Comparison of ENCODE assay signal across 8 cellular contexts in genomic region chr6:31897612-31898199, GRCh38. TPM values are rescaled to one million over a fixed set of nuclear protein-coding genes. Genes with fewer than 3 reads are reported as not detected.
DNase-seq lines count a peak whose midpoint lies in the region; ATAC-seq and TF ChIP-seq lines count a peak whose summit lies in the region.

Gene EHMT2, minus strand, starts transcription at chr6:31897698. Its CDS starts 21 bp downstream, at chr6:31897677.

- peak within 1 kb of the TSS; percentile 47 for H3K9ac ChIP-seq in rectal smooth muscle tissue (ENCODE audit: low read length)

- no peaks in the 10 kb centered on the region for H3K27me3 ChIP-seq in right cardiac atrium (ENCODE audit: control insufficient read depth, insufficient read depth)
- no peaks in the 10 kb centered on the region for H3K27me3 ChIP-seq in rectal smooth muscle tissue (ENCODE audit: control insufficient read depth, insufficient read depth, low read length)
- no peaks in the 10 kb centered on the region for H3K27me3 ChIP-seq in uterus

- TF ChIP-seq POLR2A in uterus (IDR thresholded peaks at IDR 0.05) = peak; percentile 77 to 79

- intact Hi-C loops in T-helper 2 cell treated with Interferon-gamma antibody and Interleukin-4, amounts not matched to agents 100 ng/mL and 5 ng/mL, for 36 hours (cut with micrococcal nuclease) = loop anchor here (1.0 to 2.0 kb wide), 4 partner anchors 34 to 195 kb away; partner anchors contain the start of genes ABHD16A and SKIC2
- intact Hi-C loops in right cardiac atrium (cut with DNase I) (loop anchor here in 1 of 4 donors (10.0 kb wide), 1 partner anchor 57 kb away; the partner anchor contains the start of genes NELFE and SKIC2), uterus (cut with DNase I; ENCODE audit: low total_unique reads) (no loop called here)

- H3K36me3 ChIP-seq in rectal smooth muscle tissue (ENCODE audit: control insufficient read depth, insufficient read depth, low read length) (peaks cover 10% of the 10 kb centered on the region), uterus (no peaks in the 10 kb centered on the region)

- no peaks in the 10 kb centered on the region for H3K9me3 ChIP-seq in right cardiac atrium (ENCODE audit: control insufficient read depth, low read length)
- H3K9me3 ChIP-seq in uterus = no peaks in the 10 kb centered on the region

- WGBS in right cardiac atrium = under 1% methylated on average over 42 of the region's 42 CpGs

- peak in 3 of 4 experiments; percentile 23 to 70 (median 59) for TF ChIP-seq CTCF in uterus (IDR thresholded peaks at IDR 0.05)

- ATAC-seq in HG02588 (IDR thresholded peaks at IDR 0.05; ENCODE audit: unreplicated experiment) = peak; percentile 46
- peak; percentile 68 to 72 for ATAC-seq in right cardiac atrium

- peak within 1 kb of the TSS; percentile 96 for H3K27ac ChIP-seq in right cardiac atrium (ENCODE audit: low read length)
- H3K27ac ChIP-seq in rectal smooth muscle tissue (ENCODE audit: low read depth, low read length) = peak within 1 kb of the TSS; percentile 72
- H3K27ac ChIP-seq in uterus = peak within 1 kb of the TSS; percentile 84 to 97

- H3K4me3 ChIP-seq in right cardiac atrium (ENCODE audit: low read length) = peak within 1 kb of the TSS; percentile 98
- peak within 1 kb of the TSS; percentile 76 for H3K4me3 ChIP-seq in rectal smooth muscle tissue (ENCODE audit: low read length)
- H3K4me3 ChIP-seq in uterus = peak within 1 kb of the TSS; percentile 63 to 94

- DNase-seq in ELR (ENCODE audit: low read depth) = peak; percentile 89
- DNase-seq in NCI-H187 treated with DMSO at 0.1 percent for 48 hours (lab: John Stamatoyannopoulos, UW) = peak; percentile 53
- DNase-seq in anterior cingulate cortex (lab: John Stamatoyannopoulos, UW) = peak in 57 of 58 donors; percentile 62 to 93 (median 84)
- DNase-seq in right cardiac atrium = peak; percentile 83 to 94 (median 94)
- DNase-seq in uterus = peak; percentile 81 to 86

- H3K4me1 ChIP-seq in right cardiac atrium (ENCODE audit: control insufficient read depth, insufficient read depth, low read length) (peaks cover 9% of the 10 kb centered on the region), rectal smooth muscle tissue (ENCODE audit: control insufficient read depth, insufficient read depth, low read length) (peaks cover 6% of the 10 kb centered on the region), uterus (peaks cover 0 to 7% of the 10 kb centered on the region in 2 donors)

RNA-seq across cellular contexts. Expression of gene EHMT2, which starts in this region (rescaled TPM):
- 70.9 and 73.1 TPM in 2 replicates for total RNA-seq in T-helper 2 cell treated with Interferon-gamma antibody and Interleukin-4, amounts not matched to agents 100 ng/mL and 5 ng/mL, for 36 hours
- 10 to 100 TPM; 13.5 to 24.0 (median 20.0) TPM for total RNA-seq in right cardiac atrium
- 15.7 TPM for polyA plus RNA-seq in right cardiac atrium
- 10 to 100 TPM; 13.8 to 72.4 (median 66.2) TPM for total RNA-seq in uterus

Comparison
In these comparisons a context has a peak if more than half of its experiments do, and no peak if none do; other contexts are left out.
1. Peak in every context shown above with its lines: DNase-seq, ATAC-seq, H3K4me3 ChIP-seq and H3K27ac ChIP-seq.